17 cellular contexts compared by ENCODE assay signal in genomic region chrX:79408623-79409322, GRCh38. TPM values are rescaled to one million over a fixed set of nuclear protein-coding genes. Genes with fewer than 3 reads are reported as not detected.
"Had no signal": no experiment of that assay in that cellular context is flagged by ENCODE, and none has a peak within 500 bp of the region (broad histone marks: within the 10 kb centered on the region; RNA-seq: fewer than 3 reads in every experiment).

No MANE protein-coding gene starts in this region.

- H3K4me1 ChIP-seq: esophagus squamous epithelium, psoas muscle had no signal

- ATAC-seq: psoas muscle; sciatic nerve; stimulated activated memory B cell treated with anti-CD40 and anti-IgM and Interleukin-4, amounts not matched to agents 10 μg/mL and 1 μg/mL and 100 μg/mL, for 72 hours; T-helper 17 cell had no signal

- FAIRE-seq: endothelial cell of umbilical vein had no signal

- H3K27ac Mint-ChIP-seq: activated naive CD4-positive, alpha-beta T cell treated with anti-CD3 and anti-CD28 coated beads, Interleukin-2, amount 50 U/mL, for 24 hours; stimulated activated memory B cell treated with anti-CD40 and anti-IgM and Interleukin-4, amounts not matched to agents 10 μg/mL and 1 μg/mL and 100 μg/mL, for 72 hours; T-helper 17 cell had no signal

- DNase-seq: activated CD4-positive, alpha-beta T cell treated with anti-CD3 and anti-CD28 coated beads for 4 hours; amniotic stem cell; caudate nucleus; cortex of kidney; effector CD4-positive, alpha-beta T cell; esophagus squamous epithelium; hypothalamus; psoas muscle; SIG-M5; T-helper 17 cell; trophoblast cell had no signal

- H3K4me3 ChIP-seq: esophagus squamous epithelium, psoas muscle had no signal

- H3K36me3 ChIP-seq: esophagus squamous epithelium had no signal

- H3K4me1 Mint-ChIP-seq: stimulated activated memory B cell treated with anti-CD40 and anti-IgM and Interleukin-4, amounts not matched to agents 10 μg/mL and 1 μg/mL and 100 μg/mL, for 72 hours had no signal

- H3K4me3 Mint-ChIP-seq: activated naive CD4-positive, alpha-beta T cell treated with anti-CD3 and anti-CD28 coated beads, Interleukin-2, amount 50 U/mL, for 24 hours; stimulated activated memory B cell treated with anti-CD40 and anti-IgM and Interleukin-4, amounts not matched to agents 10 μg/mL and 1 μg/mL and 100 μg/mL, for 72 hours; T-helper 17 cell had no signal

- H3K27me3 Mint-ChIP-seq: activated naive CD4-positive, alpha-beta T cell treated with anti-CD3 and anti-CD28 coated beads, Interleukin-2, amount 50 U/mL, for 24 hours; stimulated activated memory B cell treated with anti-CD40 and anti-IgM and Interleukin-4, amounts not matched to agents 10 μg/mL and 1 μg/mL and 100 μg/mL, for 72 hours; T-helper 17 cell had no signal

- H3K9me3 ChIP-seq: esophagus squamous epithelium, psoas muscle had no signal

- H3K27me3 ChIP-seq: esophagus squamous epithelium had no signal

- H3K27ac ChIP-seq: esophagus squamous epithelium, psoas muscle had no signal

- H3K36me3 Mint-ChIP-seq: stimulated activated memory B cell treated with anti-CD40 and anti-IgM and Interleukin-4, amounts not matched to agents 10 μg/mL and 1 μg/mL and 100 μg/mL, for 72 hours had no signal

- H3K9me3 Mint-ChIP-seq: activated naive CD4-positive, alpha-beta T cell treated with anti-CD3 and anti-CD28 coated beads, Interleukin-2, amount 50 U/mL, for 24 hours had no signal

RNA-seq across cellular contexts. Expression of gene ITM2A, which starts 41.6 kb away (rescaled TPM):
- total RNA-seq: kidney epithelial cell had no signal
- polyA plus RNA-seq: neural cell had no signal
